23 cellular contexts compared by ENCODE assay signal in the genomic region with DNA sequence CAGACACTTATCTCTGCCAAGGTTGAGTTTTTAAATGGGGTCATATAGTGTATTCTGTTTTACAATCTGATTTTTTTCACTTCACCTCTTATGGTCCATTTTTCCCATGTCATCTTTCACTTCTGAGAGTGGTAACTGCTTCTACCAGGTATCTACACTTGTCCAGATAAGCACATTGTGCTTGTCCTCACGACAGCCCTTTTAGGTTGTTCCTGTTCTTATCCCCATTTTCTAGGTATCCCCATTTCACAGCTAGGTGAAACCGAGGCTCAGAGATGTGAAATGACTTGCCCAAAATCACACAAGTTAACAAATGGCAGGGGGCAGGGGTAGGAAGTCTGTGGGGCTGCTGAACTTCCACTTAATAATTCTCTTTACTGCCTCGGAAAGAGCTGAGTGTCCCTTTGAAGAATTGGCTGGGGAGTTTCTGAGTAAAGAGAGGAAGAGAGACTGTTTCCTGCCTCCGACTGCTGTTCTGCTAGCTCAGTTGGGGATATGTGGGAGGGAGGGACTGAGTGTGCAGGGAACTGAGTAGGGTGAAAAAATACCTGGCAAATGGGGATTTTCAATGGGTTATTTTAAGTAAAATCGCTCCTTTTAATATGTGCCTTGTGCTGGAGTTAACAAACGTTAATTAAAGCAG.
DNase-seq lines count a peak whose midpoint lies in the region; ATAC-seq lines count a peak whose summit lies in the region.
"Had no signal": no experiment of that assay in that cellular context is flagged by ENCODE, and none has a peak within 500 bp of the region (broad histone marks: within the 10 kb centered on the region; RNA-seq: fewer than 3 reads in every experiment).

No MANE protein-coding gene starts in this region.

- no peaks in the 10 kb centered on the region for H3K9me3 Mint-ChIP-seq in activated naive CD8-positive, alpha-beta T cell treated with anti-CD3 and anti-CD28 coated beads, Interleukin-2, amount 50 U/mL, for 24 hours

- no peak for ATAC-seq in activated naive CD8-positive, alpha-beta T cell treated with anti-CD3 and anti-CD28 coated beads, Interleukin-2, amount 50 U/mL, for 24 hours
- no peak for ATAC-seq in HG02970 (IDR thresholded peaks at IDR 0.05; ENCODE audit: low FRiP score, unreplicated experiment)
- ATAC-seq in GM21737 (IDR thresholded peaks at IDR 0.05; ENCODE audit: unreplicated experiment): no peak
- ATAC-seq: T-cell had no signal

- no peaks in the 10 kb centered on the region for H3K4me1 Mint-ChIP-seq in activated naive CD8-positive, alpha-beta T cell treated with anti-CD3 and anti-CD28 coated beads, Interleukin-2, amount 50 U/mL, for 24 hours
- H3K4me1 Mint-ChIP-seq: CD4-positive, alpha-beta memory T cell; T-cell had no signal

- H3K4me3 Mint-ChIP-seq in activated naive CD8-positive, alpha-beta T cell treated with anti-CD3 and anti-CD28 coated beads, Interleukin-2, amount 50 U/mL, for 24 hours: no peak overlapping the region
- H3K4me3 Mint-ChIP-seq: CD4-positive, alpha-beta memory T cell; T-cell had no signal

- no peaks in the 10 kb centered on the region for H3K36me3 Mint-ChIP-seq in activated naive CD8-positive, alpha-beta T cell treated with anti-CD3 and anti-CD28 coated beads, Interleukin-2, amount 50 U/mL, for 24 hours (ENCODE audit: low read depth)
- H3K36me3 Mint-ChIP-seq: CD4-positive, alpha-beta memory T cell; T-cell had no signal

- H3K27ac Mint-ChIP-seq in activated naive CD8-positive, alpha-beta T cell treated with anti-CD3 and anti-CD28 coated beads, Interleukin-2, amount 50 U/mL, for 24 hours: no peak overlapping the region
- H3K27ac Mint-ChIP-seq: CD4-positive, alpha-beta memory T cell; T-cell had no signal

- DNase-seq in Ammon's horn (ENCODE audit: low spot score) (peak; percentile 70), GDM1 (lab: John Stamatoyannopoulos, UW) (peak; percentile 40), UCSD-AML1 (lab: John Stamatoyannopoulos, UW; ENCODE audit: unreplicated experiment) (peak; percentile 40), lung microvascular endothelial cell (ENCODE audit: low read depth in 2 of 2) (peak; percentile 5 to 25), superior temporal gyrus (ENCODE audit: extremely low spot score) (no peak)
- DNase-seq in activated naive CD8-positive, alpha-beta T cell treated with anti-CD3 and anti-CD28 coated beads, Interleukin-2, amount 50 U/mL, for 24 hours: no peak
- DNase-seq: C1 segment of cervical spinal cord; CD4-positive, alpha-beta memory T cell; COR-L47; DMS 273 treated with DMSO at 0.1 percent for 48 hours; DMS79; H7; MM.1S; NCI-H1092; NCI-H1417 treated with DMSO at 0.1 percent for 48 hours; NCI-H1694 treated with DMSO at 0.1 percent for 48 hours; NCI-H446 treated with DMSO at 0.1 percent for 48 hours; NCI-H69; Right ventricle myocardium superior; RPMI8226; T-cell had no signal

- peaks cover 7% of the 10 kb centered on the region for H3K27me3 Mint-ChIP-seq in activated naive CD8-positive, alpha-beta T cell treated with anti-CD3 and anti-CD28 coated beads, Interleukin-2, amount 50 U/mL, for 24 hours

Comparison
In these comparisons a context has a peak if more than half of its experiments do, and no peak if none do; other contexts are left out.
1. DNase-seq: peak in Ammon's horn (single experiment), GDM1 (single experiment), UCSD-AML1 (single experiment) and lung microvascular endothelial cell (2 of 2); none in superior temporal gyrus (single experiment) and activated naive CD8-positive, alpha-beta T cell treated with anti-CD3 and anti-CD28 coated beads, Interleukin-2, amount 50 U/mL, for 24 hours (single experiment).